Comparison of ENCODE assay signal across 9 cellular contexts in genomic region chr7:20172736-20173334, GRCh38. TPM values are rescaled to one million over a fixed set of nuclear protein-coding genes. Genes with fewer than 3 reads are reported as not detected.
DNase-seq lines count a peak whose midpoint lies in the region; ATAC-seq, FAIRE-seq and TF ChIP-seq lines count a peak whose summit lies in the region.
"Had no signal": no experiment of that assay in that cellular context is flagged by ENCODE, and none has a peak within 500 bp of the region (broad histone marks: within the 10 kb centered on the region; RNA-seq: fewer than 3 reads in every experiment).

No MANE protein-coding gene starts in this region.

- TF ChIP-seq POLR2A in A549 (IDR thresholded peaks at IDR 0.05; ENCODE audit: low read length): no peak

- H3K79me2 ChIP-seq in PC-9 (ENCODE audit: low read depth): no peaks in the 10 kb centered on the region; the same call in 1 of the 2 replicates

- H3K27ac ChIP-seq in A549 (peak overlapping the region in 1 of 2 experiments; percentile 57; a peak in 1 of 6 replicates), PC-9 (no peak overlapping the region)
- H3K27ac ChIP-seq: gastrocnemius medialis had no signal

- in situ Hi-C loops in G401 (cut with HindIII; ENCODE audit: low sequenced_read_pairs): no loop called here

- no TSS peak for BruUV-seq in PC-9 (replicated peaks; lab: Mats Ljungman, UMichigan)

- H3K4me3 ChIP-seq in A549 (no peak overlapping the region), PC-9 (no peak overlapping the region), endocrine pancreas (ENCODE audit: control insufficient read depth, insufficient read depth, low read length) (peak overlapping the region; percentile 49)
- H3K4me3 ChIP-seq: gastrocnemius medialis had no signal

- no peaks in the 10 kb centered on the region for H3K4me1 ChIP-seq in A549
- H3K4me1 ChIP-seq in PC-9 (replicated peaks; ENCODE audit: insufficient read depth): no peaks in the 10 kb centered on the region
- peaks cover 7% of the 10 kb centered on the region for H3K4me1 ChIP-seq in endocrine pancreas (ENCODE audit: control insufficient read depth, insufficient read depth, low read length)
- H3K4me1 ChIP-seq: gastrocnemius medialis had no signal

- no peak overlapping the region for H3K4me2 ChIP-seq in A549
- no peak overlapping the region for H3K4me2 ChIP-seq in PC-9

- no peak overlapping the region for H2AFZ ChIP-seq in PC-9

- H3K9me2 ChIP-seq in PC-9 (ENCODE audit: insufficient read depth): no peaks in the 10 kb centered on the region

- H3K27me3 ChIP-seq in PC-9 (ENCODE audit: insufficient read depth, low read depth): no peaks in the 10 kb centered on the region
- H3K27me3 ChIP-seq in endocrine pancreas (ENCODE audit: control insufficient read depth, insufficient read depth, low read length): no peaks in the 10 kb centered on the region
- H3K27me3 ChIP-seq: gastrocnemius medialis had no signal

- 28% methylated on average over 3 of the region's 3 CpGs for WGBS in A549 (ENCODE audit: missing lambda C conversion rate)

- no peaks in the 10 kb centered on the region; the same call in 1 of the 2 replicates for H3F3A ChIP-seq in PC-9 (ENCODE audit: insufficient read depth, low read depth)

- TF ChIP-seq RAD21 in A549 (conservative IDR thresholded peaks at IDR 0.05 in 1 of 2, IDR thresholded peaks at IDR 0.05 in 1 of 2): peak; percentile 94 to 96

- peak; percentile 61 to 76 for DNase-seq in A549 (ENCODE audit: low read depth in 1 of 2, low spot score in 1 of 2)
- peak; percentile 17 for DNase-seq in G401 (ENCODE audit: low spot score)
- peak; percentile 35 for DNase-seq in HPDE6-E6E7 (ENCODE audit: extremely low spot score)
- peak in 1 of 2 experiments; percentile 42 for DNase-seq in PC-9
- peak; percentile 63 for DNase-seq in nephron progenitor cell
- DNase-seq in stimulated activated naive CD4-positive, alpha-beta T cell (lab: John Stamatoyannopoulos, UW): no peak

- FAIRE-seq in A549 (lab: Jason Lieb, UNC): peak; percentile 32

- intact Hi-C loops in PC-9 (cut with micrococcal nuclease; ENCODE audit: unreplicated experiment): loop anchor here (2.0 kb wide), 1 partner anchor 418 kb away; no protein-coding TSS in a partner anchor

- no peak for TF ChIP-seq EP300 in A549 (IDR thresholded peaks at IDR 0.05)

- H3K36me3 Mint-ChIP-seq in nephron progenitor cell (ENCODE audit: low read depth): no peaks in the 10 kb centered on the region

- H3K36me3 ChIP-seq in PC-9 (ENCODE audit: low read depth) (peaks cover 31% of the 10 kb centered on the region; the same call in 1 of the 2 replicates), endocrine pancreas (ENCODE audit: control insufficient read depth, insufficient read depth, low read length) (no peaks in the 10 kb centered on the region)
- H3K36me3 ChIP-seq: gastrocnemius medialis had no signal

- H3K27me3 Mint-ChIP-seq in nephron progenitor cell (ENCODE audit: low read depth, poor library complexity): no peaks in the 10 kb centered on the region

- POLR2A ChIA-PET in A549 (lab: Yijun Ruan, JAX): no interaction called here
- POLR2A ChIA-PET in PC-9 (lab: Charles Lee; ENCODE audit: unreplicated experiment): interaction anchor here (0.6 kb wide), 1 partner anchor 1986 kb away, joined by 3 read pairs; no protein-coding TSS in a partner anchor

- H3K27ac Mint-ChIP-seq in nephron progenitor cell: no peak overlapping the region

- H3K4me1 Mint-ChIP-seq in nephron progenitor cell: no peaks in the 10 kb centered on the region

- ATAC-seq in A549 (peak; percentile 93 to 99), GM18873 (IDR thresholded peaks at IDR 0.05; ENCODE audit: low FRiP score, unreplicated experiment) (no peak)
- ATAC-seq: gastrocnemius medialis had no signal

- H3K9me3 Mint-ChIP-seq in nephron progenitor cell: no peaks in the 10 kb centered on the region

- no peak overlapping the region for H3K9ac ChIP-seq in endocrine pancreas (ENCODE audit: control insufficient read depth, insufficient read depth, low read length)

- peak; percentile 81 for TF ChIP-seq CTCF in A549 (IDR thresholded peaks at IDR 0.05)
- peak; percentile 65 for TF ChIP-seq CTCF in PC-9 (conservative IDR thresholded peaks at IDR 0.05)
- TF ChIP-seq CTCF in nephron progenitor cell (IDR thresholded peaks at IDR 0.05): peak; percentile 68

- no peaks in the 10 kb centered on the region for H4K20me1 ChIP-seq in PC-9 (ENCODE audit: insufficient read depth)

- H3K4me3 Mint-ChIP-seq in nephron progenitor cell: no peak overlapping the region

- H3K9me3 ChIP-seq in A549: no peaks in the 10 kb centered on the region
- no peaks in the 10 kb centered on the region for H3K9me3 ChIP-seq in PC-9 (ENCODE audit: insufficient read depth, low read depth)
- H3K9me3 ChIP-seq in endocrine pancreas (ENCODE audit: control insufficient read depth, low read length): no peaks in the 10 kb centered on the region
- H3K9me3 ChIP-seq: gastrocnemius medialis had no signal

- CTCF ChIA-PET in A549 (lab: Yijun Ruan, JAX): interaction anchor here (0.6 to 4.2 kb wide), 45 partner anchors 8 to 463 kb away, joined by 3 to 67 read pairs (median 4); partner anchors contain the start of gene ITGB8
- CTCF ChIA-PET in PC-9 (lab: Charles Lee): interaction anchor here (1.1 kb wide), 1 partner anchor 425 kb away, joined by 23 read pairs; no protein-coding TSS in a partner anchor

TF ChIP-seq in A549, 52 proteins besides CTCF, POLR2A, EP300 and RAD21:
- TF ChIP-seq CHD4 (IDR thresholded peaks at IDR 0.05; ENCODE audit: borderline replicate concordance) (no peak), SMC3 (IDR thresholded peaks at IDR 0.05) (peak; percentile 98)

RNA-seq across cellular contexts. Expression of gene MACC1, which starts 44.3 kb away (rescaled TPM):
- 0.01 TPM in 1 of 2 replicates, not detected in the other for polyA plus RNA-seq in A549 (2011; rRNA removed)
- not detected in 2 replicates for polyA plus RNA-seq in A549 (2012; cell fraction: cytosol; rRNA removed)
- not detected in 2 replicates for polyA plus RNA-seq in A549 (2012; cell fraction: nucleus; rRNA removed)
- not detected in 3 replicates for polyA plus RNA-seq in A549 (2017; fragmentation: RNase III; extraction: RNeasy Plus Mini Kit Qiagen cat#74134 plus additional on column Dnase treatment)
- polyA minus RNA-seq in A549 (2011; rRNA and poly(A)+ RNA removed): not detected in 2 replicates
- not detected in 2 replicates for total RNA-seq in G401 (2014; rRNA removed; shearing (Covaris generic))
- 48.4 and 50.8 TPM in 2 replicates for total RNA-seq in PC-9 (2021)
- total RNA-seq: gastrocnemius medialis had no signal

Comparison
In these comparisons a context has a peak if more than half of its experiments do, and no peak if none do; other contexts are left out.
1. DNase-seq: peak in A549 (2 of 2), G401 (single experiment), HPDE6-E6E7 (single experiment) and nephron progenitor cell (single experiment); none in stimulated activated naive CD4-positive, alpha-beta T cell (0 of 6).
2. RNA of gene MACC1, which starts 44.3 kb away (total RNA-seq): 48.4 to 50.8 TPM in PC-9; not detected in G401; every median in the first group is over 10 times any median in the second.
3. Peak in every context shown above with its lines, with median percentiles within 50 percentile points of each other: CTCF ChIP-seq.